19 cellular contexts compared by ENCODE assay signal in the genomic region with DNA sequence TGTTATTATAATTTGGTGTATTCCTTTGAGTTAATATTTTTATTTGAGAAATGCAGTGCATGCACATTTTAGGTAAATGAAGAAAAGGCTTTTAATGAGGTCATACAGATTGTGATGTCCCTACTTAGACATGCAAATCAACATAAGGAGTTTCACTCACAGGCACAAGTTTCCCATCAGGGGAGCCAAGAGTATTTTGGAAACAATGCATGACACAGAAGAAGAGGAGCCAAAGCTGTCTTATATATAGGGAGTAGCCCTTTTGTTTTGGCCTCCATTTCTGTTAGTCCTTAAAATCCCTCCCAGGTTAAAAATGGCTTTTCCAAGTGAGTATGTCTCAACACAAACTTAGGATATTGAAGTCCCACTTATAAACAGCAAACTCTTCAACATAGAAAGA.
DNase-seq lines count a peak whose midpoint lies in the region; ATAC-seq and TF ChIP-seq lines count a peak whose summit lies in the region.
"Had no signal": no experiment of that assay in that cellular context is flagged by ENCODE, and none has a peak within 500 bp of the region (broad histone marks: within the 10 kb centered on the region; RNA-seq: fewer than 3 reads in every experiment).

No MANE protein-coding gene starts in this region.

- intact Hi-C loops in left ventricle myocardium superior (cut with micrococcal nuclease) (no loop called here), Right ventricle myocardium inferior (cut with DNase I) (no loop called here)

- H3K36me3 ChIP-seq in iPS-20b (ENCODE audit: insufficient read depth, low read depth, low read length), result no peaks in the 10 kb centered on the region
- H3K36me3 ChIP-seq: BLaER1, SJSA1 had no signal

- H3K9me3 ChIP-seq in iPS-20b (ENCODE audit: insufficient read depth, low read depth, low read length), result peaks cover 8% of the 10 kb centered on the region; the same call in 1 of the 2 replicates
- H3K9me3 ChIP-seq: SJSA1 had no signal

- peak overlapping the region; percentile 79 for H3K27ac ChIP-seq in VCaP
- H3K27ac ChIP-seq in iPS-20b (ENCODE audit: low read length), result peak overlapping the region; percentile 8
- H3K27ac ChIP-seq: BLaER1, HL-60, SJSA1 had no signal

- H3K9ac ChIP-seq in iPS-20b (ENCODE audit: low read depth, low read length), result peak overlapping the region; percentile 42; the same call in 1 of the 2 replicates
- H3K9ac ChIP-seq: BLaER1 had no signal

- DNase-seq in left ventricle myocardium superior (no peak), Right ventricle myocardium inferior (ENCODE audit: missing footprints) (no peak), cerebellum (ENCODE audit: low spot score) (no peak), NCI-H128 (lab: John Stamatoyannopoulos, UW; ENCODE audit: unreplicated experiment) (no peak), NCI-H1417 (lab: John Stamatoyannopoulos, UW) (no peak)
- DNase-seq: CD4-positive, CD25-positive, alpha-beta regulatory T cell; Karpas-422; NCI-H1092 treated with DMSO at 0.1 percent for 48 hours; NCI-H146; NCI-H1930; NCI-H345; NCI-H510A treated with DMSO at 0.1 percent for 48 hours had no signal

- H3K4me1 ChIP-seq in iPS-20b (ENCODE audit: insufficient read depth, low read length), result peaks cover 21% of the 10 kb centered on the region
- H3K4me1 ChIP-seq: BLaER1, SJSA1 had no signal

- H3K4me3 ChIP-seq in iPS-20b (ENCODE audit: low read length), result 0 out of 2 replicates have a peak overlapping the region, but pooled peaks have one; percentile 10
- H3K4me3 ChIP-seq: BLaER1, GM12878, SJSA1 had no signal

- peak; percentile 66 for ATAC-seq in left ventricle myocardium superior
- no peak for ATAC-seq in Right ventricle myocardium inferior
- ATAC-seq: GM12878, HepG2 had no signal

- no peak for TF ChIP-seq CTCF in VCaP (conservative IDR thresholded peaks at IDR 0.05)

- H3K27me3 ChIP-seq in iPS-20b (ENCODE audit: insufficient read depth, low read length), result no peaks in the 10 kb centered on the region
- H3K27me3 ChIP-seq: BLaER1, SJSA1 had no signal
